ENCODE assay signal across 8 cellular contexts in genomic region chr7:134140889-134141867, GRCh38. TPM values are rescaled to one million over a fixed set of nuclear protein-coding genes. Genes with fewer than 3 reads are reported as not detected.
DNase-seq lines count a peak whose midpoint lies in the region; ATAC-seq and TF ChIP-seq lines count a peak whose summit lies in the region.

No MANE protein-coding gene starts in this region.

- TF ChIP-seq CTCF in AG09309 (IDR thresholded peaks at IDR 0.05; ENCODE audit: control insufficient read depth, insufficient read depth, low read depth, low read length, missing control alignments), result peak; percentile 90
- peak; percentile 90 for TF ChIP-seq CTCF in PC-3 (conservative IDR thresholded peaks at IDR 0.05; ENCODE audit: low read depth, low read length)
- TF ChIP-seq CTCF in foreskin keratinocyte (conservative IDR thresholded peaks at IDR 0.05), result peak; percentile 70

- H3K4me2 ChIP-seq in PC-3 (ENCODE audit: low read length), result peak overlapping the region; percentile 50; the same call in 1 of the 2 replicates

- POLR2A ChIA-PET in PC-3 (lab: Charles Lee; ENCODE audit: unreplicated experiment), result interaction anchor here (0.6 kb wide), 1 partner anchor 213 kb away, joined by 9 read pairs; no protein-coding TSS in a partner anchor

- H3K4me1 ChIP-seq in PC-3 (ENCODE audit: insufficient read depth, low read length), result no peaks in the 10 kb centered on the region
- no peaks in the 10 kb centered on the region for H3K4me1 ChIP-seq in foreskin keratinocyte

- H2AFZ ChIP-seq in PC-3 (ENCODE audit: low read length), result peak overlapping the region; percentile 52; the same call in 1 of the 2 replicates

- no TSS peak for BruUV-seq in PC-3 (replicated peaks; lab: Mats Ljungman, UMichigan)

- no peaks in the 10 kb centered on the region for H3K9me2 ChIP-seq in PC-3 (replicated peaks; ENCODE audit: low read length)

- no peak overlapping the region for H3K9ac ChIP-seq in PC-3 (ENCODE audit: low read length)

- no peak overlapping the region for H3K4me3 ChIP-seq in AG09309 (ENCODE audit: control insufficient read depth, low read depth, low read length)
- no peak overlapping the region for H3K4me3 ChIP-seq in PC-3 (ENCODE audit: low read length)

- no peaks in the 10 kb centered on the region for H3K36me3 ChIP-seq in PC-3 (ENCODE audit: low read depth, low read length)

- CTCF ChIA-PET in PC-3 (lab: Charles Lee), result interaction anchor here (0.5 to 1.1 kb wide), 11 partner anchors 10 to 1539 kb away, joined by 3 to 20 read pairs (median 4); no protein-coding TSS in a partner anchor

- H3K9me3 ChIP-seq in PC-3 (ENCODE audit: low read length), result no peaks in the 10 kb centered on the region

- intact Hi-C loops in PC-3 (cut with micrococcal nuclease), result loop anchor here (1.0 to 10.0 kb wide), 5 partner anchors 109 to 396 kb away; no protein-coding TSS in a partner anchor

- no peaks in the 10 kb centered on the region for H4K20me1 ChIP-seq in PC-3 (ENCODE audit: low read length)

- no peaks in the 10 kb centered on the region for H3K79me2 ChIP-seq in PC-3 (ENCODE audit: low read length)

- H3K27me3 ChIP-seq in PC-3 (ENCODE audit: low read length) (no peaks in the 10 kb centered on the region), foreskin keratinocyte (peaks cover 2% of the 10 kb centered on the region)

- DNase-seq in AG09309 (ENCODE audit: low read depth) (no peak), PC-3 (peak; percentile 72), foreskin keratinocyte (no peak), nucleus accumbens (lab: John Stamatoyannopoulos, UW) (peak in 51 of 56 donors; percentile 3 to 79 (median 45)), ureter (ENCODE audit: low spot score) (peak; percentile 68)
- peak; percentile 5 for DNase-seq in activated effector memory CD4-positive, alpha-beta T cell treated with Interleukin-2 at 50 U/mL for 16 hours

- H3K27ac ChIP-seq in PC-3 (ENCODE audit: low read length) (no peak overlapping the region), foreskin keratinocyte (no peak overlapping the region)

- ATAC-seq in GM18498 (IDR thresholded peaks at IDR 0.05; ENCODE audit: unreplicated experiment) (peak; percentile 92), HG03066 (IDR thresholded peaks at IDR 0.05; ENCODE audit: low read depth, unreplicated experiment) (peak; percentile 78), PC-3 (peak; percentile 97), foreskin keratinocyte (peak; percentile 66)

- H3F3A ChIP-seq in PC-3 (ENCODE audit: low read length, unreplicated experiment), result no peaks in the 10 kb centered on the region

RNA-seq across cellular contexts. Expression of gene LRGUK, which starts 14.0 kb away (rescaled TPM):
- total RNA-seq in PC-3 (2014; rRNA removed) (1.0 TPM in 2 replicates), foreskin keratinocyte (0.11 and 0.17 TPM in 2 replicates), ureter (2.2 TPM)
- polyA plus RNA-seq in foreskin keratinocyte, result 0.02 TPM in 1 of 2 replicates, not detected in the other

Comparison
In these comparisons a context has a peak if more than half of its experiments do, and no peak if none do; other contexts are left out.
1. DNase-seq: peak in PC-3 (single experiment), activated effector memory CD4-positive, alpha-beta T cell treated with Interleukin-2 at 50 U/mL for 16 hours (single experiment), nucleus accumbens (51 of 56) and ureter (single experiment); none in AG09309 (single experiment) and foreskin keratinocyte (0 of 2).
2. Peak in every context shown above with its lines, with median percentiles within 50 percentile points of each other: CTCF ChIP-seq and ATAC-seq.